ENCODE assay signal across 1 cellular context in genomic region chr14:32201816-32202467, GRCh38.
TF ChIP-seq lines count a peak whose summit lies in the region.

TSS of gene RNU6-7 (plus strand) at chr14:32202045.

TF ChIP-seq in HEK293, 187 proteins besides CTCF, POLR2A, EP300 and RAD21 (continued from another document and continues in another):
- TF ChIP-seq ELK4 (IDR thresholded peaks at IDR 0.05; ENCODE audit: borderline replicate concordance, low read depth, low read length) (no peak), KLF1 (tag by site-specific recombination; IDR thresholded peaks at IDR 0.05) (no peak; the same call in 1 of the 2 replicates), ZBTB7A (tag by site-specific recombination; IDR thresholded peaks at IDR 0.05; ENCODE audit: low read depth) (no peak), ZBTB26 (tag by site-specific recombination; optimal IDR thresholded peaks at IDR 0.05) (peak; percentile 58), ZNF19 (tag by site-specific recombination; IDR thresholded peaks at IDR 0.05; ENCODE audit: low read depth) (no peak), AEBP2 (tag by site-specific recombination; IDR thresholded peaks at IDR 0.05; ENCODE audit: borderline replicate concordance) (no peak), ZNF112 (tag by site-specific recombination; IDR thresholded peaks at IDR 0.05) (no peak), ZBTB20 (tag by site-specific recombination; IDR thresholded peaks at IDR 0.05) (peak; percentile 48), SP2 (tag by site-specific recombination; IDR thresholded peaks at IDR 0.05) (no peak), ZNF513 (tag by site-specific recombination; IDR thresholded peaks at IDR 0.05) (no peak), ZSCAN23 (tag by site-specific recombination; IDR thresholded peaks at IDR 0.05) (no peak), INSM2 (tag by site-specific recombination; IDR thresholded peaks at IDR 0.05) (peak; percentile 45; the same call in 1 of the 2 replicates), ZSCAN30 (tag by site-specific recombination; IDR thresholded peaks at IDR 0.05) (no peak), ZNF785 (tag by site-specific recombination; IDR thresholded peaks at IDR 0.05) (no peak), ZNF555 (tag by site-specific recombination; conservative IDR thresholded peaks at IDR 0.05) (no peak), ZNF76 (tag by site-specific recombination; IDR thresholded peaks at IDR 0.05; ENCODE audit: borderline replicate concordance, low read depth) (peak; percentile 85), ZBTB48 (tag by site-specific recombination; IDR thresholded peaks at IDR 0.05) (peak; percentile 49), ZNF138 (tag by site-specific recombination; IDR thresholded peaks at IDR 0.05; ENCODE audit: borderline replicate concordance) (no peak), YY1 (tag by site-specific recombination; IDR thresholded peaks at IDR 0.05) (0 out of 2 replicates have a peak, but pooled peaks have one; percentile 37), KLF7 (tag by site-specific recombination; IDR thresholded peaks at IDR 0.05; ENCODE audit: borderline replicate concordance) (no peak), ZNF580 (tag by site-specific recombination; IDR thresholded peaks at IDR 0.05) (no peak), ZNF792 (tag by site-specific recombination; IDR thresholded peaks at IDR 0.05) (no peak), ZNF23 (tag by site-specific recombination; IDR thresholded peaks at IDR 0.05; ENCODE audit: borderline replicate concordance) (no peak), PRDM10 (tag by site-specific recombination; IDR thresholded peaks at IDR 0.05) (no peak), ZNF677 (tag by site-specific recombination; IDR thresholded peaks at IDR 0.05) (no peak), ZIC2 (tag by site-specific recombination; IDR thresholded peaks at IDR 0.05) (0 out of 2 replicates have a peak, but pooled peaks have one; percentile 12), ZNF26 (tag by site-specific recombination; IDR thresholded peaks at IDR 0.05) (no peak), ZNF324 (tag by site-specific recombination; IDR thresholded peaks at IDR 0.05) (peak; percentile 80), SALL2 (tag by site-specific recombination; IDR thresholded peaks at IDR 0.05; ENCODE audit: borderline replicate concordance) (no peak), ZBTB21 (tag by site-specific recombination; IDR thresholded peaks at IDR 0.05) (no peak), YY2 (tag by site-specific recombination; IDR thresholded peaks at IDR 0.05) (no peak), GLI4 (tag by site-specific recombination; IDR thresholded peaks at IDR 0.05) (no peak; the same call in 1 of the 2 replicates), ZNF530 (tag by site-specific recombination; IDR thresholded peaks at IDR 0.05; ENCODE audit: low read depth) (no peak), OVOL3 (tag by site-specific recombination; IDR thresholded peaks at IDR 0.05) (no peak), ZNF544 (tag by site-specific recombination; IDR thresholded peaks at IDR 0.05) (no peak), OSR2 (tag by site-specific recombination; IDR thresholded peaks at IDR 0.05) (no peak), ZNF704 (tag by site-specific recombination; IDR thresholded peaks at IDR 0.05) (no peak), ZNF791 (tag by site-specific recombination; IDR thresholded peaks at IDR 0.05) (no peak), ZNF18 (tag by site-specific recombination; IDR thresholded peaks at IDR 0.05) (no peak), ZBTB8A (tag by site-specific recombination; IDR thresholded peaks at IDR 0.05) (no peak), ZBTB17 (tag by site-specific recombination; IDR thresholded peaks at IDR 0.05) (peak; percentile 61), ZNF449 (tag by site-specific recombination; IDR thresholded peaks at IDR 0.05) (no peak), ZNF175 (tag by site-specific recombination; IDR thresholded peaks at IDR 0.05) (no peak), ZNF121 (tag by site-specific recombination; IDR thresholded peaks at IDR 0.05) (no peak), ZNF843 (tag by site-specific recombination; IDR thresholded peaks at IDR 0.05) (no peak), ZNF701 (tag by site-specific recombination; IDR thresholded peaks at IDR 0.05) (no peak), ZNF157 (tag by site-specific recombination; IDR thresholded peaks at IDR 0.05) (no peak), ZNF660 (tag by site-specific recombination; IDR thresholded peaks at IDR 0.05) (0 out of 2 replicates have a peak, but pooled peaks have one; percentile 44), BCL11B (tag by site-specific recombination; IDR thresholded peaks at IDR 0.05; ENCODE audit: low read depth) (no peak), ZFP3 (tag by site-specific recombination; IDR thresholded peaks at IDR 0.05; ENCODE audit: low read depth) (no peak), ZNF211 (tag by site-specific recombination; IDR thresholded peaks at IDR 0.05; ENCODE audit: low read depth) (no peak), ZNF174 (tag by site-specific recombination; IDR thresholded peaks at IDR 0.05) (no peak), ZNF426 (tag by site-specific recombination; IDR thresholded peaks at IDR 0.05) (no peak)
